Comparison of ENCODE assay signal across 15 cellular contexts in the genomic region with DNA sequence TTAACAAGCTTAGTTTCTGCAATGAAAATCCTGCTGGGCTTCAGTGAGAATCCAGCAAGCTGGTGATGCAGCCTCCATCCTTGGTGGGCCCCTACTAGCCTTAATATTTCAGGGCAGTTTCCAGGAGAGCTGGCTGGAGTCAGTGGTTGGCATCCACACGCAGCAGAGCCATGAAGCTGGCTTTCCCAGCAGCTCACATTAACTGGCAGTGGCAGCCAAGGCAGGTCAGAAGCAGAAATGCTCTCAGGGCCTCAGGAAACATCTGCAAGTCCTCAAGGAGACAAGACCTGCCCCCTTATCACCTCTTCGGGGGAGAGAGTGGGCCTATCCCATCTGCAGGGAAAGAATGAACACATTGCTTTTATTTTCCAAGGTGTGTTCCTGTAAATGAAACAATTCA. TPM values are rescaled to one million over a fixed set of nuclear protein-coding genes. Genes with fewer than 3 reads are reported as not detected.
A peak's percentile ranks its signal among the peaks of the same experiment; 100 is the strongest.
DNase-seq lines count a peak whose midpoint lies in the region; ATAC-seq and TF ChIP-seq lines count a peak whose summit lies in the region.
"Had no signal": no experiment of that assay in that cellular context is flagged by ENCODE, and none has a peak within 500 bp of the region (broad histone marks: within the 10 kb centered on the region; RNA-seq: fewer than 3 reads in every experiment).

No MANE protein-coding gene starts in this region.

- no peak for TF ChIP-seq RAD21 in IMR-90 (IDR thresholded peaks at IDR 0.05; ENCODE audit: low read length)

- H3K18ac ChIP-seq in IMR-90 (ENCODE audit: low read depth, low read length), result peak overlapping the region; percentile 98

- peak overlapping the region; percentile 91 for H2BK5ac ChIP-seq in IMR-90 (ENCODE audit: low read depth, low read length, poor library complexity, severe bottlenecking)

- DNase-seq in IMR-90 (no peak), activated B cell treated with CpG ODN at 0.5 μM for 24 hours (no peak), left ventricle myocardium inferior (no peak), suprapubic skin (ENCODE audit: low spot score in 2 of 2) (no peak), sciatic nerve (ENCODE audit: low spot score) (no peak), NCI-H1092 treated with DMSO at 0.1 percent for 48 hours (lab: John Stamatoyannopoulos, UW) (no peak), NOMO-1 treated with dmso at 0.1 percent for 144 hours (lab: John Stamatoyannopoulos, UW; ENCODE audit: unreplicated experiment) (no peak)
- DNase-seq: activated naive CD8-positive, alpha-beta T cell treated with anti-CD3 and anti-CD28 coated beads for 36 hours; COR-L47; NCI-H1417; NCI-H446 treated with DMSO at 0.1 percent for 48 hours; SHP77 treated with DMSO at 0.1 percent for 48 hours; stimulated activated CD4-positive, alpha-beta T cell treated with anti-CD3 and anti-CD28 coated beads, Interleukin-4, amount 100 ng/mL, for 4 hours; stimulated activated naive CD4-positive, alpha-beta T cell treated with Interleukin-2 at 50 U/mL for 16 hours had no signal

- no CpG with 5 or more reads among the region's 2 CpGs for WGBS in IMR-90 (ENCODE audit: extremely low coverage in 2 of 2, insufficient read length in 1 of 2), 2 experiments
- no CpG with 5 or more reads among the region's 2 CpGs for WGBS in suprapubic skin

- peak overlapping the region; percentile 70 for H2AFZ ChIP-seq in IMR-90 (replicated peaks; ENCODE audit: low read length, poor library complexity)

- POLR2A ChIA-PET in IMR-90 (lab: Charles Lee; ENCODE audit: unreplicated experiment), result no interaction called here
- POLR2A ChIA-PET in activated B cell treated with CpG ODN at 0.5 μM for 24 hours (lab: Charles Lee), result interaction anchor here (0.6 kb wide), 1 partner anchor 39 kb away, joined by 3 read pairs; no protein-coding TSS in a partner anchor

- H3K4ac ChIP-seq in IMR-90 (ENCODE audit: low read depth, low read length), result peak overlapping the region; percentile 44

- peak overlapping the region; percentile 37; the same call in 1 of the 2 replicates for H2AK5ac ChIP-seq in IMR-90 (ENCODE audit: low read depth, low read length)

- H3K27me3 Mint-ChIP-seq in activated B cell treated with CpG ODN at 0.5 μM for 24 hours, result no peaks in the 10 kb centered on the region
- H3K27me3 Mint-ChIP-seq: activated naive CD8-positive, alpha-beta T cell treated with anti-CD3 and anti-CD28 coated beads for 36 hours had no signal

- peaks cover 22% of the 10 kb centered on the region for H3K4me1 Mint-ChIP-seq in activated B cell treated with CpG ODN at 0.5 μM for 24 hours
- H3K4me1 Mint-ChIP-seq: activated naive CD8-positive, alpha-beta T cell treated with anti-CD3 and anti-CD28 coated beads for 36 hours had no signal

- no peak overlapping the region for H3K9ac ChIP-seq in IMR-90 (ENCODE audit: low read depth, low read length)

- peak overlapping the region; percentile 70; the same call in 1 of the 2 replicates for H2BK20ac ChIP-seq in IMR-90 (ENCODE audit: low read depth, low read length)

- H2BK120ac ChIP-seq in IMR-90 (ENCODE audit: low read depth, low read length), result peak overlapping the region; percentile 76

- no peak for TF ChIP-seq POLR2A in IMR-90 (IDR thresholded peaks at IDR 0.05; ENCODE audit: low read depth, low read length)
- no peak for TF ChIP-seq POLR2A in suprapubic skin (IDR thresholded peaks at IDR 0.05)

- peaks cover 3% of the 10 kb centered on the region; the same call in 1 of the 2 replicates for H3K9me1 ChIP-seq in IMR-90 (ENCODE audit: insufficient read depth, low read length)

- H3K4me1 ChIP-seq in IMR-90 (ENCODE audit: control insufficient read depth, insufficient read depth, low read length), result peaks cover 23% of the 10 kb centered on the region
- peaks cover 41% of the 10 kb centered on the region for H3K4me1 ChIP-seq in left ventricle myocardium inferior
- H3K4me1 ChIP-seq in suprapubic skin, result peaks cover 5% of the 10 kb centered on the region
- H3K4me1 ChIP-seq: prostate gland had no signal

- ATAC-seq in IMR-90 (ENCODE audit: low read depth) (no peak), activated B cell treated with CpG ODN at 0.5 μM for 24 hours (ENCODE audit: low read depth) (peak; percentile 42), sciatic nerve (no peak)

- peak overlapping the region; percentile 57 for H3K14ac ChIP-seq in IMR-90 (replicated peaks; ENCODE audit: low read depth, low read length)

- BruUV-seq in IMR-90 (replicated peaks; lab: Mats Ljungman, UMichigan), result no TSS peak

- no peaks in the 10 kb centered on the region for H3K27me3 ChIP-seq in IMR-90 (ENCODE audit: control insufficient read depth, insufficient read depth, low read length)
- H3K27me3 ChIP-seq in left ventricle myocardium inferior (ENCODE audit: low read depth), result no peaks in the 10 kb centered on the region
- H3K27me3 ChIP-seq in suprapubic skin, result no peaks in the 10 kb centered on the region

- H3K79me1 ChIP-seq in IMR-90 (ENCODE audit: low read depth in 1 of 2, low read length in 2 of 2), result no peaks in the 10 kb centered on the region

- peak overlapping the region; percentile 69 for H3K27ac Mint-ChIP-seq in activated B cell treated with CpG ODN at 0.5 μM for 24 hours
- H3K27ac Mint-ChIP-seq: activated naive CD8-positive, alpha-beta T cell treated with anti-CD3 and anti-CD28 coated beads for 36 hours had no signal

- H3K36me3 ChIP-seq in IMR-90 (ENCODE audit: control insufficient read depth, insufficient read depth, low read length) (no peaks in the 10 kb centered on the region), left ventricle myocardium inferior (no peaks in the 10 kb centered on the region), suprapubic skin (no peaks in the 10 kb centered on the region)
- H3K36me3 ChIP-seq: prostate gland had no signal

- H3K27ac ChIP-seq in IMR-90 (ENCODE audit: insufficient read depth, low read length), result peak overlapping the region; percentile 89; the same call in 1 of the 2 replicates
- peak overlapping the region; percentile 53 for H3K27ac ChIP-seq in left ventricle myocardium inferior (replicated peaks)
- H3K27ac ChIP-seq in suprapubic skin, result peak overlapping the region; percentile 41
- H3K27ac ChIP-seq: prostate gland had no signal

- no peak for TF ChIP-seq EP300 in suprapubic skin (IDR thresholded peaks at IDR 0.05)

- intact Hi-C loops in IMR-90 (cut with micrococcal nuclease) (no loop called here), activated B cell treated with CpG ODN at 0.5 μM for 24 hours (cut with micrococcal nuclease) (no loop called here), left ventricle myocardium inferior (cut with micrococcal nuclease) (loop anchor here (10.0 kb wide), 1 partner anchor 110 kb away; no protein-coding TSS in a partner anchor), sciatic nerve (cut with DNase I) (no loop called here)

- peak overlapping the region; percentile 87 for H2AK9ac ChIP-seq in IMR-90 (replicated peaks; ENCODE audit: low read depth, low read length, poor library complexity)

- peak overlapping the region; percentile 58; the same call in 1 of the 3 replicates for H2BK15ac ChIP-seq in IMR-90 (ENCODE audit: low read depth, low read length)

- H4K20me1 ChIP-seq in IMR-90 (ENCODE audit: insufficient read depth, low read length), result peaks cover 3% of the 10 kb centered on the region; the same call in 1 of the 2 replicates

- TF ChIP-seq CTCF in IMR-90 (conservative IDR thresholded peaks at IDR 0.05; ENCODE audit: low read depth, low read length) (no peak), activated B cell treated with CpG ODN at 0.5 μM for 24 hours (IDR thresholded peaks at IDR 0.05) (no peak), left ventricle myocardium inferior (IDR thresholded peaks at IDR 0.05; ENCODE audit: borderline replicate concordance) (no peak), suprapubic skin (IDR thresholded peaks at IDR 0.05) (no peak)

- in situ Hi-C loops in IMR-90 (cut with MboI; ENCODE audit: low sequenced_read_pairs), result no loop called here

- dilution Hi-C loops in IMR-90 (cut with HindIII; ENCODE audit: low sequenced_read_pairs, unreplicated experiment), result no loop called here

- H3K23ac ChIP-seq in IMR-90 (ENCODE audit: low read depth, low read length), result peak overlapping the region; percentile 17; the same call in 1 of the 2 replicates

- no peak overlapping the region for H3K4me3 ChIP-seq in IMR-90 (ENCODE audit: insufficient read depth, low read depth, low read length)
- H3K4me3 ChIP-seq in left ventricle myocardium inferior, result no peak overlapping the region
- no peak overlapping the region for H3K4me3 ChIP-seq in suprapubic skin
- H3K4me3 ChIP-seq: prostate gland had no signal

- H3K4me3 Mint-ChIP-seq in activated B cell treated with CpG ODN at 0.5 μM for 24 hours, result no peak overlapping the region
- H3K4me3 Mint-ChIP-seq: activated naive CD8-positive, alpha-beta T cell treated with anti-CD3 and anti-CD28 coated beads for 36 hours had no signal

- peak overlapping the region; percentile 93 for H4K5ac ChIP-seq in IMR-90 (ENCODE audit: low read depth, low read length)

- peak overlapping the region; percentile 13; the same call in 1 of the 2 replicates for H4K91ac ChIP-seq in IMR-90 (ENCODE audit: insufficient read depth, low read depth, low read length)

- H3K4me2 ChIP-seq in IMR-90 (ENCODE audit: low read depth, low read length), result peak overlapping the region; percentile 80

- peaks cover 3% of the 10 kb centered on the region for H3K9me3 Mint-ChIP-seq in activated B cell treated with CpG ODN at 0.5 μM for 24 hours
- H3K9me3 Mint-ChIP-seq: activated naive CD8-positive, alpha-beta T cell treated with anti-CD3 and anti-CD28 coated beads for 36 hours had no signal

- H3K56ac ChIP-seq in IMR-90 (ENCODE audit: extremely low read depth, insufficient read depth, low read length), result no peak overlapping the region

- CTCF ChIA-PET in IMR-90 (lab: Yijun Ruan, JAX), result no interaction called here
- CTCF ChIA-PET in activated B cell treated with CpG ODN at 0.5 μM for 24 hours (lab: Charles Lee), result interaction anchor here (1.5 kb wide), 1 partner anchor 325 kb away, joined by 3 read pairs; no protein-coding TSS in a partner anchor

- peak overlapping the region; percentile 8 to 53; a peak in 3 of 4 replicates for H4K8ac ChIP-seq in IMR-90 (ENCODE audit: low read depth in 2 of 2, low read length in 2 of 2)

- no peaks in the 10 kb centered on the region for H3K9me3 ChIP-seq in IMR-90 (ENCODE audit: control insufficient read depth, insufficient read depth, low read length)
- H3K9me3 ChIP-seq in left ventricle myocardium inferior (replicated peaks), result no peaks in the 10 kb centered on the region
- no peaks in the 10 kb centered on the region for H3K9me3 ChIP-seq in suprapubic skin
- H3K9me3 ChIP-seq: prostate gland had no signal

- H3K36me3 Mint-ChIP-seq in activated B cell treated with CpG ODN at 0.5 μM for 24 hours (ENCODE audit: low read depth), result no peaks in the 10 kb centered on the region
- H3K36me3 Mint-ChIP-seq: activated naive CD8-positive, alpha-beta T cell treated with anti-CD3 and anti-CD28 coated beads for 36 hours had no signal

RNA-seq across cellular contexts. Expression of a gene that starts 20.7 kb away (rescaled TPM):
- total RNA-seq in IMR-90 (2012; rRNA removed) (3.4 and 4.7 TPM in 2 replicates), activated B cell treated with CpG ODN at 0.5 μM for 24 hours (8.5 and 9.0 TPM in 2 replicates), left ventricle myocardium inferior (5.1 TPM), suprapubic skin (10 to 100 TPM; 33.6 to 58.1 (median 46.0) TPM), sciatic nerve (132 TPM)
- polyA plus RNA-seq in IMR-90 (2012; rRNA removed), result 3.0 and 3.4 TPM in 2 replicates
- polyA plus RNA-seq in IMR-90 (2012; cell fraction: cytosol; rRNA removed), result 1.4 and 1.7 TPM in 2 replicates
- 0.83 and 3.0 TPM in 2 replicates for polyA plus RNA-seq in IMR-90 (2012; cell fraction: nucleus; rRNA removed; ENCODE audit: low replicate concordance)

RNA-seq across cellular contexts. Expression of a gene that starts 58.2 kb away (rescaled TPM):
- total RNA-seq in IMR-90 (2012; rRNA removed) (27.1 and 35.6 TPM in 2 replicates), activated B cell treated with CpG ODN at 0.5 μM for 24 hours (70.4 and 77.9 TPM in 2 replicates), left ventricle myocardium inferior (41.3 TPM), suprapubic skin (10 to 100 TPM; 40.4 to 74.8 (median 52.3) TPM), sciatic nerve (65.5 TPM)
- polyA plus RNA-seq in IMR-90 (2012; rRNA removed), result 32.3 and 43.5 TPM in 2 replicates
- 11.1 and 19.2 TPM in 2 replicates for polyA plus RNA-seq in IMR-90 (2012; cell fraction: cytosol; rRNA removed)
- 15.6 and 45.3 TPM in 2 replicates for polyA plus RNA-seq in IMR-90 (2012; cell fraction: nucleus; rRNA removed; ENCODE audit: low replicate concordance)
